ENCODE assay signal across 22 cellular contexts in genomic region chr16:69157189-69157588, GRCh38. TPM values are rescaled to one million over a fixed set of nuclear protein-coding genes. Genes with fewer than 3 reads are reported as not detected.
DNase-seq lines count a peak whose midpoint lies in the region; ATAC-seq and TF ChIP-seq lines count a peak whose summit lies in the region.
"Had no signal": no experiment of that assay in that cellular context is flagged by ENCODE, and none has a peak within 500 bp of the region (broad histone marks: within the 10 kb centered on the region; RNA-seq: fewer than 3 reads in every experiment).

No MANE protein-coding gene starts in this region.

- peaks cover 26% of the 10 kb centered on the region for H3K4me1 Mint-ChIP-seq in activated T-cell treated with anti-CD3 and anti-CD28 coated beads, Interleukin-2, amount 50 U/mL, for 24 hours (ENCODE audit: low read depth)
- peaks cover 21% of the 10 kb centered on the region for H3K4me1 Mint-ChIP-seq in stimulated activated naive CD8-positive, alpha-beta T cell treated with anti-CD3 and anti-CD28 coated beads, Interleukin-15, Interleukin-2, amounts not matched to agents 100 ng/mL and 50 ng/mL, for 24 hours (ENCODE audit: low read depth)
- no peaks in the 10 kb centered on the region for H3K4me1 Mint-ChIP-seq in Caco-2 (ENCODE audit: low read depth, unreplicated experiment)

- H3K36me3 ChIP-seq in Caco-2 (ENCODE audit: control insufficient read depth, insufficient read depth, low read length): peaks cover 11% of the 10 kb centered on the region

- H3K4me1 ChIP-seq in Caco-2: no peaks in the 10 kb centered on the region

- H3K4me3 ChIP-seq in dorsolateral prefrontal cortex: no peak overlapping the region
- no peak overlapping the region for H3K4me3 ChIP-seq in Caco-2 (ENCODE audit: low read depth, low read length)

- no peak for DNase-seq in activated T-cell treated with anti-CD3 and anti-CD28 coated beads, Interleukin-2, amount 50 U/mL, for 24 hours
- no peak for DNase-seq in activated T-cell treated with anti-CD3 and anti-CD28 coated beads, Interleukin-2, amount 50 U/mL, for 1 hour
- no peak for DNase-seq in stimulated activated naive CD8-positive, alpha-beta T cell treated with anti-CD3 and anti-CD28 coated beads, Interleukin-15, Interleukin-2, amounts not matched to agents 100 U/mL and 50 U/mL, for 24 hours
- DNase-seq in dorsolateral prefrontal cortex (peak in 1 of 10 donors; percentile 23), HuH-7 (ENCODE audit: low spot score) (no peak), Caco-2 (no peak)
- DNase-seq: CD4-positive, alpha-beta T cell; DND-41; GOT3; HCEC 1CT; KBM-7; NCI-H1092; NCI-H1436; NCI-H187 treated with DMSO at 0.1 percent for 48 hours; NCI-H2107; NCI-H446 treated with DMSO at 0.1 percent for 48 hours; NCI-H526 treated with DMSO at 0.1 percent for 48 hours; OCI-M1 had no signal

- no peaks in the 10 kb centered on the region for H3K9me3 ChIP-seq in Caco-2

- CTCF ChIA-PET in Caco-2 (lab: Charles Lee): no interaction called here

- peak overlapping the region in 36 of 59 donors; percentile 7 to 81 (median 55) for H3K27ac ChIP-seq in dorsolateral prefrontal cortex
- H3K27ac ChIP-seq: HL-60 had no signal

- BruUV-seq in Caco-2 (replicated peaks; lab: Mats Ljungman, UMichigan): no TSS peak

- H3K27me3 ChIP-seq in dorsolateral prefrontal cortex (no peaks in the 10 kb centered on the region), Caco-2 (replicated peaks; ENCODE audit: control insufficient read depth, insufficient read depth, low read length) (no peaks in the 10 kb centered on the region)

- no peak overlapping the region for H3K4me3 Mint-ChIP-seq in activated T-cell treated with anti-CD3 and anti-CD28 coated beads, Interleukin-2, amount 50 U/mL, for 24 hours
- H3K4me3 Mint-ChIP-seq in stimulated activated naive CD8-positive, alpha-beta T cell treated with anti-CD3 and anti-CD28 coated beads, Interleukin-15, Interleukin-2, amounts not matched to agents 100 ng/mL and 50 ng/mL, for 24 hours: no peak overlapping the region
- H3K4me3 Mint-ChIP-seq in Caco-2 (ENCODE audit: unreplicated experiment): no peak overlapping the region
- H3K4me3 Mint-ChIP-seq: CD4-positive, alpha-beta T cell had no signal

- ATAC-seq in stimulated activated naive CD8-positive, alpha-beta T cell treated with anti-CD3 and anti-CD28 coated beads, Interleukin-15, Interleukin-2, amounts not matched to agents 100 U/mL and 50 U/mL, for 24 hours: no peak
- ATAC-seq: HepG2 had no signal

- H3K36me3 Mint-ChIP-seq in activated T-cell treated with anti-CD3 and anti-CD28 coated beads, Interleukin-2, amount 50 U/mL, for 24 hours (ENCODE audit: low read depth): peaks cover 87% of the 10 kb centered on the region
- peaks cover 72% of the 10 kb centered on the region for H3K36me3 Mint-ChIP-seq in stimulated activated naive CD8-positive, alpha-beta T cell treated with anti-CD3 and anti-CD28 coated beads, Interleukin-15, Interleukin-2, amounts not matched to agents 100 ng/mL and 50 ng/mL, for 24 hours (ENCODE audit: low read depth)
- H3K36me3 Mint-ChIP-seq in Caco-2 (ENCODE audit: insufficient read depth, unreplicated experiment): peaks cover 94% of the 10 kb centered on the region

- no peaks in the 10 kb centered on the region for H3K27me3 Mint-ChIP-seq in activated T-cell treated with anti-CD3 and anti-CD28 coated beads, Interleukin-2, amount 50 U/mL, for 24 hours
- H3K27me3 Mint-ChIP-seq in stimulated activated naive CD8-positive, alpha-beta T cell treated with anti-CD3 and anti-CD28 coated beads, Interleukin-15, Interleukin-2, amounts not matched to agents 100 ng/mL and 50 ng/mL, for 24 hours: no peaks in the 10 kb centered on the region
- H3K27me3 Mint-ChIP-seq in Caco-2 (ENCODE audit: insufficient read depth, unreplicated experiment): no peaks in the 10 kb centered on the region
- H3K27me3 Mint-ChIP-seq: CD4-positive, alpha-beta T cell had no signal

- TF ChIP-seq CTCF in dorsolateral prefrontal cortex (IDR thresholded peaks at IDR 0.05 in 54 of 56, conservative IDR thresholded peaks at IDR 0.05 in 2 of 56; ENCODE audit: low read depth in 1 of 56, partially characterized antibody in 56 of 56) (no peak), Caco-2 (IDR thresholded peaks at IDR 0.05; ENCODE audit: insufficient read depth in 1 of 2, low read depth in 1 of 2, low read length in 1 of 2, severe bottlenecking in 1 of 2, unreplicated experiment in 1 of 2) (no peak)

- POLR2A ChIA-PET in Caco-2 (lab: Charles Lee): no interaction called here

- intact Hi-C loops in dorsolateral prefrontal cortex (cut with DNase I) (no loop called here), Caco-2 (cut with micrococcal nuclease; ENCODE audit: unreplicated experiment) (no loop called here)

- peak overlapping the region; percentile 18 for H3K27ac Mint-ChIP-seq in activated T-cell treated with anti-CD3 and anti-CD28 coated beads, Interleukin-2, amount 50 U/mL, for 24 hours
- H3K27ac Mint-ChIP-seq in stimulated activated naive CD8-positive, alpha-beta T cell treated with anti-CD3 and anti-CD28 coated beads, Interleukin-15, Interleukin-2, amounts not matched to agents 100 ng/mL and 50 ng/mL, for 24 hours: peak overlapping the region; percentile 45
- no peak overlapping the region for H3K27ac Mint-ChIP-seq in Caco-2 (ENCODE audit: unreplicated experiment)
- H3K27ac Mint-ChIP-seq: CD4-positive, alpha-beta T cell had no signal

- no peaks in the 10 kb centered on the region for H3K9me3 Mint-ChIP-seq in activated T-cell treated with anti-CD3 and anti-CD28 coated beads, Interleukin-2, amount 50 U/mL, for 24 hours
- H3K9me3 Mint-ChIP-seq in stimulated activated naive CD8-positive, alpha-beta T cell treated with anti-CD3 and anti-CD28 coated beads, Interleukin-15, Interleukin-2, amounts not matched to agents 100 ng/mL and 50 ng/mL, for 24 hours: no peaks in the 10 kb centered on the region
- H3K9me3 Mint-ChIP-seq in Caco-2 (ENCODE audit: unreplicated experiment): no peaks in the 10 kb centered on the region
- H3K9me3 Mint-ChIP-seq: CD4-positive, alpha-beta T cell had no signal

RNA-seq across cellular contexts. Expression of gene UTP4, which starts 24.7 kb away (rescaled TPM):
- total RNA-seq in dorsolateral prefrontal cortex: 10 to 100 TPM; 24.8 to 57.1 (median 40.2) TPM
- 124 and 126 TPM in 2 replicates for total RNA-seq in Caco-2 (2022)

RNA-seq across cellular contexts. Expression of gene CHTF8, which starts 24.8 kb away (rescaled TPM):
- total RNA-seq in dorsolateral prefrontal cortex (10 to 100 TPM; 40.8 to 90.1 (median 64.5) TPM), Caco-2 (2022) (119 and 124 TPM in 2 replicates)

RNA-seq across cellular contexts. Expression of gene SNTB2, which starts 29.8 kb away (rescaled TPM):
- total RNA-seq in dorsolateral prefrontal cortex (10 to 100 TPM; 24.5 to 81.3 (median 36.6) TPM), Caco-2 (2022) (50.6 and 51.8 TPM in 2 replicates)

RNA-seq across cellular contexts. Expression of gene HAS3, which starts 51.7 kb away (rescaled TPM):
- total RNA-seq in dorsolateral prefrontal cortex (1 to 10 TPM in 119 of 120 experiments, under 1 TPM in 1; 1.00 to 5.7 (median 2.7) TPM), Caco-2 (2022) (8.3 TPM in 2 replicates)
- total RNA-seq: HT-29 had no signal
